Comparison of ENCODE assay signal across 18 cellular contexts in the genomic region with DNA sequence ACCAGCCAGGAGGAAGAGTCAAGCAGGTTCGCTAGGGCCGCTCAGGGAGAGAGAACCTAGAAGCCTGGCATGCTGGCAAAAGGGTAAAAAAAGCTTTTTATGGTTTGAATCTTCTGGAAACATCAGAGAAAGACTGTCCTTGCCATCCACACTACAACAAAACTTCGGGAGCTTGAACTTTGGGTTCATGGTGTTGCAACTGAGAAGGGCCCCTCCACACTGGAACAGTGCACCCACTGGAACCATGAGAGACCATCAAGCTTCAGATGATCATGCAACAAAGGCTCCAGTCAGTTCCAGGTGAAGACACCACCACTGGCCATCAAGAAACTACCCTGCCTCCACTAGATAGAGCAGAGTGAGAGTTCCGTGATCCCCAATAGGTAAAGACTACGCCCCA.
A peak's percentile ranks its signal among the peaks of the same experiment; 100 is the strongest.
DNase-seq lines count a peak whose midpoint lies in the region; ATAC-seq and TF ChIP-seq lines count a peak whose summit lies in the region.
"Had no signal": no experiment of that assay in that cellular context is flagged by ENCODE, and none has a peak within 500 bp of the region (broad histone marks: within the 10 kb centered on the region; RNA-seq: fewer than 3 reads in every experiment).

No MANE protein-coding gene starts in this region.

- no peak for DNase-seq in activated naive CD8-positive, alpha-beta T cell treated with anti-CD3 and anti-CD28 coated beads for 36 hours
- no peak for DNase-seq in activated naive CD8-positive, alpha-beta T cell treated with anti-CD3 and anti-CD28 coated beads, Interleukin-2, amount 50 U/mL, for 24 hours
- no peak for DNase-seq in IMR-90
- no peak for DNase-seq in neuronal stem cell (ENCODE audit: low spot score)
- no peak for DNase-seq in GM23338 (ENCODE audit: low spot score)
- DNase-seq: AML-193; Caco-2; Calu3; CD4-positive, alpha-beta T cell; CD8-positive, alpha-beta T cell; DMS79 treated with DMSO at 0.1 percent for 48 hours; GF-D8 had no signal

- H3K79me1 ChIP-seq in IMR-90 (ENCODE audit: low read depth in 1 of 2, low read length in 2 of 2) (peaks cover 4 to 10% of the 10 kb centered on the region in 2 experiments; a peak in 3 of 4 replicates), neuronal stem cell (ENCODE audit: low read depth, low read length) (no peaks in the 10 kb centered on the region)

- WGBS in IMR-90 (ENCODE audit: extremely low coverage in 2 of 2, insufficient read length in 1 of 2), 2 experiments = no CpG with 5 or more reads among the region's 5 CpGs
- no CpG with 5 or more reads among the region's 5 CpGs for WGBS in neuronal stem cell (ENCODE audit: extremely low coverage in 2 of 2, insufficient read length in 2 of 2, insufficient replicate concordance in 1 of 2), 2 donors

- H3K4me1 Mint-ChIP-seq in activated naive CD8-positive, alpha-beta T cell treated with anti-CD3 and anti-CD28 coated beads for 36 hours = no peaks in the 10 kb centered on the region
- H3K4me1 Mint-ChIP-seq in activated naive CD8-positive, alpha-beta T cell treated with anti-CD3 and anti-CD28 coated beads, Interleukin-2, amount 50 U/mL, for 24 hours = no peaks in the 10 kb centered on the region
- no peaks in the 10 kb centered on the region for H3K4me1 Mint-ChIP-seq in GM23338

- no peak overlapping the region for H3K56ac ChIP-seq in IMR-90 (ENCODE audit: extremely low read depth, insufficient read depth, low read length)

- H3K36me3 ChIP-seq in IMR-90 (ENCODE audit: control insufficient read depth, insufficient read depth, low read length) (no peaks in the 10 kb centered on the region), neuronal stem cell (replicated peaks in 1 of 2; ENCODE audit: control insufficient read depth in 2 of 2, insufficient read depth in 2 of 2, low read length in 2 of 2) (no peaks in the 10 kb centered on the region), GM23338 (ENCODE audit: insufficient read depth) (no peaks in the 10 kb centered on the region)

- TF ChIP-seq POLR2A in IMR-90 (IDR thresholded peaks at IDR 0.05; ENCODE audit: low read depth, low read length) = no peak

- H3K9me3 Mint-ChIP-seq in activated naive CD8-positive, alpha-beta T cell treated with anti-CD3 and anti-CD28 coated beads for 36 hours = no peaks in the 10 kb centered on the region
- H3K9me3 Mint-ChIP-seq in activated naive CD8-positive, alpha-beta T cell treated with anti-CD3 and anti-CD28 coated beads, Interleukin-2, amount 50 U/mL, for 24 hours = no peaks in the 10 kb centered on the region
- no peaks in the 10 kb centered on the region; the same call in 2 of the 3 replicates for H3K9me3 Mint-ChIP-seq in GM23338
- H3K9me3 Mint-ChIP-seq: CD4-positive, alpha-beta T cell; CD8-positive, alpha-beta T cell had no signal

- H3K27ac ChIP-seq in IMR-90 (ENCODE audit: insufficient read depth, low read length) (no peak overlapping the region), neuronal stem cell (replicated peaks; ENCODE audit: low read length) (no peak overlapping the region), GM23338 (ENCODE audit: low read depth) (no peak overlapping the region)
- H3K27ac ChIP-seq: 22Rv1; A549; BLaER1 treated with 17β-estradiol and CSF1 and Interleukin-3, amounts not matched to agents 10 nM and 100 nM; C4-2B had no signal

- intact Hi-C loops in IMR-90 (cut with micrococcal nuclease) = no loop called here

- 0 out of 3 replicates have a peak overlapping the region, but pooled peaks have one; percentile 43 for H2BK15ac ChIP-seq in IMR-90 (ENCODE audit: low read depth, low read length)
- no peak overlapping the region for H2BK15ac ChIP-seq in neuronal stem cell (ENCODE audit: low read length)

- H4K8ac ChIP-seq in IMR-90 (ENCODE audit: low read depth in 2 of 2, low read length in 2 of 2) (peak overlapping the region in 1 of 2 experiments; percentile 21; a peak in 1 of 4 replicates), neuronal stem cell (ENCODE audit: low read depth, low read length) (no peak overlapping the region)

- peaks cover 16% of the 10 kb centered on the region for H3K9me1 ChIP-seq in IMR-90 (ENCODE audit: insufficient read depth, low read length)

- H3K4ac ChIP-seq in IMR-90 (ENCODE audit: low read depth, low read length) = 0 out of 2 replicates have a peak overlapping the region, but pooled peaks have one; percentile 2
- no peak overlapping the region for H3K4ac ChIP-seq in neuronal stem cell (ENCODE audit: low read length)

- H3K4me1 ChIP-seq in IMR-90 (ENCODE audit: control insufficient read depth, insufficient read depth, low read length) (peaks cover 20% of the 10 kb centered on the region), neuronal stem cell (ENCODE audit: control insufficient read depth in 2 of 2, insufficient read depth in 1 of 2, low read depth in 1 of 2, low read length in 2 of 2) (peaks cover 0 to 2% of the 10 kb centered on the region in 2 donors), GM23338 (ENCODE audit: insufficient read depth) (no peaks in the 10 kb centered on the region)
- H3K4me1 ChIP-seq: A549 had no signal

- H2BK120ac ChIP-seq in IMR-90 (ENCODE audit: low read depth, low read length) (no peak overlapping the region), neuronal stem cell (ENCODE audit: low read depth, low read length) (no peak overlapping the region)

- H3K14ac ChIP-seq in IMR-90 (replicated peaks; ENCODE audit: low read depth, low read length) (no peak overlapping the region; the same call in 1 of the 2 replicates), neuronal stem cell (ENCODE audit: low read length) (no peak overlapping the region)

- POLR2A ChIA-PET in IMR-90 (lab: Charles Lee; ENCODE audit: unreplicated experiment) = no interaction called here

- no peak for ATAC-seq in activated naive CD8-positive, alpha-beta T cell treated with anti-CD3 and anti-CD28 coated beads, Interleukin-2, amount 50 U/mL, for 24 hours
- ATAC-seq in IMR-90 (ENCODE audit: low read depth) = no peak
- ATAC-seq in GM23338 = no peak
- ATAC-seq: A549; CD8-positive, alpha-beta T cell; GM12878 had no signal

- H3K9me2 ChIP-seq in GM23338 (ENCODE audit: insufficient read depth) = no peaks in the 10 kb centered on the region

- H2BK12ac ChIP-seq in neuronal stem cell (ENCODE audit: low read length) = no peak overlapping the region

- H3K9ac ChIP-seq in IMR-90 (ENCODE audit: low read depth, low read length) = no peak overlapping the region
- H3K9ac ChIP-seq in neuronal stem cell (ENCODE audit: low read depth, low read length, poor library complexity) = no peak overlapping the region
- H3K9ac ChIP-seq: BLaER1 treated with 17β-estradiol and CSF1 and Interleukin-3, amounts not matched to agents 10 nM and 100 nM had no signal

- no peak overlapping the region for H3K18ac ChIP-seq in IMR-90 (ENCODE audit: low read depth, low read length)
- H3K18ac ChIP-seq in neuronal stem cell (ENCODE audit: low read length) = no peak overlapping the region

- H3K79me2 ChIP-seq in GM23338 (replicated peaks; ENCODE audit: insufficient read depth) = no peaks in the 10 kb centered on the region

- TF ChIP-seq CTCF in IMR-90 (conservative IDR thresholded peaks at IDR 0.05; ENCODE audit: low read depth, low read length) (no peak), GM23338 (conservative IDR thresholded peaks at IDR 0.05; ENCODE audit: low read depth in 2 of 2) (no peak)

- H3K27me3 ChIP-seq in IMR-90 (ENCODE audit: control insufficient read depth, insufficient read depth, low read length) (no peaks in the 10 kb centered on the region), neuronal stem cell (ENCODE audit: control insufficient read depth in 3 of 3, insufficient read depth in 3 of 3, low read depth in 1 of 3, low read length in 3 of 3) (no peaks in the 10 kb centered on the region), GM23338 (ENCODE audit: insufficient read depth) (no peaks in the 10 kb centered on the region)
- H3K27me3 ChIP-seq: BLaER1 treated with 17β-estradiol and CSF1 and Interleukin-3, amounts not matched to agents 10 nM and 100 nM had no signal

- CTCF ChIA-PET in IMR-90 (lab: Yijun Ruan, JAX) = no interaction called here

- H2BK5ac ChIP-seq in IMR-90 (ENCODE audit: low read depth, low read length, poor library complexity, severe bottlenecking) = no peak overlapping the region
- H2BK5ac ChIP-seq in neuronal stem cell (ENCODE audit: low read length) = peak overlapping the region; percentile 60

- in situ Hi-C loops in IMR-90 (cut with MboI; ENCODE audit: low sequenced_read_pairs) = loop anchor here (25.0 kb wide), 1 partner anchor 165 kb away; a partner anchor contains a TSS

- no peaks in the 10 kb centered on the region for H3K27me3 Mint-ChIP-seq in activated naive CD8-positive, alpha-beta T cell treated with anti-CD3 and anti-CD28 coated beads for 36 hours
- H3K27me3 Mint-ChIP-seq in activated naive CD8-positive, alpha-beta T cell treated with anti-CD3 and anti-CD28 coated beads, Interleukin-2, amount 50 U/mL, for 24 hours = no peaks in the 10 kb centered on the region
- H3K27me3 Mint-ChIP-seq in GM23338 (ENCODE audit: insufficient read depth, low read depth, poor library complexity) = no peaks in the 10 kb centered on the region
- H3K27me3 Mint-ChIP-seq: B cell; CD4-positive, alpha-beta T cell had no signal

- H3K23ac ChIP-seq in IMR-90 (ENCODE audit: low read depth, low read length) = no peak overlapping the region
- H3K23ac ChIP-seq in neuronal stem cell (ENCODE audit: low read depth, low read length, poor library complexity) = no peak overlapping the region

- peaks cover 5% of the 10 kb centered on the region for H3K36me3 Mint-ChIP-seq in activated naive CD8-positive, alpha-beta T cell treated with anti-CD3 and anti-CD28 coated beads for 36 hours
- H3K36me3 Mint-ChIP-seq in activated naive CD8-positive, alpha-beta T cell treated with anti-CD3 and anti-CD28 coated beads, Interleukin-2, amount 50 U/mL, for 24 hours (ENCODE audit: low read depth) = peaks cover 7% of the 10 kb centered on the region
- no peaks in the 10 kb centered on the region for H3K36me3 Mint-ChIP-seq in GM23338 (ENCODE audit: low read depth)

- no peak overlapping the region for H2AFZ ChIP-seq in IMR-90 (replicated peaks; ENCODE audit: low read length, poor library complexity)
- H2AFZ ChIP-seq in neuronal stem cell (ENCODE audit: low read length) = no peak overlapping the region
- H2AFZ ChIP-seq in GM23338 = no peak overlapping the region

- H3K4me3 ChIP-seq in IMR-90 (ENCODE audit: insufficient read depth, low read depth, low read length) (no peak overlapping the region), neuronal stem cell (ENCODE audit: low read length in 2 of 2) (no peak overlapping the region), GM23338 (no peak overlapping the region)
- H3K4me3 ChIP-seq: A549; BLaER1 treated with 17β-estradiol and CSF1 and Interleukin-3, amounts not matched to agents 10 nM and 100 nM; GM12878 had no signal

- no peak for TF ChIP-seq RAD21 in IMR-90 (IDR thresholded peaks at IDR 0.05; ENCODE audit: low read length)

- H4K91ac ChIP-seq in IMR-90 (ENCODE audit: insufficient read depth, low read depth, low read length) = no peak overlapping the region
- no peak overlapping the region for H4K91ac ChIP-seq in neuronal stem cell (ENCODE audit: low read depth, low read length, poor library complexity)

- H3K9me3 ChIP-seq in IMR-90 (ENCODE audit: control insufficient read depth, insufficient read depth, low read length) (no peaks in the 10 kb centered on the region), neuronal stem cell (replicated peaks in 1 of 2; ENCODE audit: control insufficient read depth in 2 of 2, insufficient read depth in 1 of 2, low read depth in 1 of 2, low read length in 2 of 2) (no peaks in the 10 kb centered on the region)
- H3K9me3 ChIP-seq: Caco-2 had no signal

- no peak overlapping the region; the same call in 1 of the 2 replicates for H2BK20ac ChIP-seq in IMR-90 (ENCODE audit: low read depth, low read length)

- H3K4me3 Mint-ChIP-seq in activated naive CD8-positive, alpha-beta T cell treated with anti-CD3 and anti-CD28 coated beads for 36 hours = no peak overlapping the region
- no peak overlapping the region for H3K4me3 Mint-ChIP-seq in activated naive CD8-positive, alpha-beta T cell treated with anti-CD3 and anti-CD28 coated beads, Interleukin-2, amount 50 U/mL, for 24 hours
- no peak overlapping the region for H3K4me3 Mint-ChIP-seq in GM23338
- H3K4me3 Mint-ChIP-seq: B cell; CD4-positive, alpha-beta T cell; CD8-positive, alpha-beta T cell had no signal

- peak overlapping the region; percentile 4 for H3K27ac Mint-ChIP-seq in activated naive CD8-positive, alpha-beta T cell treated with anti-CD3 and anti-CD28 coated beads for 36 hours
- H3K27ac Mint-ChIP-seq in activated naive CD8-positive, alpha-beta T cell treated with anti-CD3 and anti-CD28 coated beads, Interleukin-2, amount 50 U/mL, for 24 hours = no peak overlapping the region
- H3K27ac Mint-ChIP-seq in GM23338 = no peak overlapping the region
- H3K27ac Mint-ChIP-seq: B cell; CD4-positive, alpha-beta T cell; CD8-positive, alpha-beta T cell had no signal

- no peak overlapping the region for H2AK9ac ChIP-seq in IMR-90 (replicated peaks; ENCODE audit: low read depth, low read length, poor library complexity)

- peak overlapping the region; percentile 7 for H2AK5ac ChIP-seq in IMR-90 (ENCODE audit: low read depth, low read length)
- no peak overlapping the region for H2AK5ac ChIP-seq in neuronal stem cell (ENCODE audit: low read depth, low read length)

- dilution Hi-C loops in IMR-90 (cut with HindIII; ENCODE audit: low sequenced_read_pairs, unreplicated experiment) = no loop called here

- H3K4me2 ChIP-seq in IMR-90 (ENCODE audit: low read depth, low read length) = no peak overlapping the region
- no peak overlapping the region for H3K4me2 ChIP-seq in neuronal stem cell (ENCODE audit: insufficient read depth, low read length, poor library complexity, severe bottlenecking)
- no peak overlapping the region for H3K4me2 ChIP-seq in GM23338
- H3K4me2 ChIP-seq: A549; BLaER1 treated with 17β-estradiol and CSF1 and Interleukin-3, amounts not matched to agents 10 nM and 100 nM had no signal

- no TSS peak for BruUV-seq in IMR-90 (replicated peaks; lab: Mats Ljungman, UMichigan)

- peaks cover 3% of the 10 kb centered on the region; the same call in 1 of the 2 replicates for H4K20me1 ChIP-seq in IMR-90 (ENCODE audit: insufficient read depth, low read length)
- no peaks in the 10 kb centered on the region for H4K20me1 ChIP-seq in GM23338 (replicated peaks; ENCODE audit: insufficient read depth)
- H4K20me1 ChIP-seq: BLaER1 treated with 17β-estradiol and CSF1 and Interleukin-3, amounts not matched to agents 10 nM and 100 nM had no signal

- no peak overlapping the region for H4K5ac ChIP-seq in IMR-90 (ENCODE audit: low read depth, low read length)

- no peaks in the 10 kb centered on the region for H3F3A ChIP-seq in GM23338 (replicated peaks; ENCODE audit: low read depth)
